In the genomic region with DNA sequence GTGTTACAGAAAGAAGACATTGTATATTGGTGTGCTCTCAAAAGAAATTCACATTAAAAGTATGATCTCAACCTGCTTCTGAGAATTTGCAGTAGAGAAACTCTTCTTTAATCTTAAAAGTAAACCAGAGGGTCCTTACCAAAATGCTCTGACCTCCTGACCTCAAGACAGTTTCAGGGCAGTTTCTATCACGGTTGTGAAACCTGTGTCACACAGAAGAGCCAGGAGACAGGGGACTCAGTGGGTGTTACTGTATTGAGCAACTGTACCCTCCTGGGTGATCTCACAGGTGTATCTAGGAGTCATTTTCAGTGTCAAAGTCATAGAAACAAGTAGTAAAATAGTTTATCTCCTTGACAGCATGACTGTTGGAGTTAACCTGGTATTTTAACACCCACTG, we compare ENCODE assay signal across 15 cellular contexts.
DNase-seq lines count a peak whose midpoint lies in the region; ATAC-seq lines count a peak whose summit lies in the region.
"Had no signal": no experiment of that assay in that cellular context is flagged by ENCODE, and none has a peak within 500 bp of the region (broad histone marks: within the 10 kb centered on the region; RNA-seq: fewer than 3 reads in every experiment).

No MANE protein-coding gene starts in this region.

- peak; percentile 93 to 95 for ATAC-seq in activated T-cell treated with anti-CD3 and anti-CD28 coated beads, Interleukin-2, amount 50 U/mL, for 72 hours (replicated peaks in 1 of 2)
- peak; percentile 97 for ATAC-seq in GM21515 (IDR thresholded peaks at IDR 0.05; ENCODE audit: unreplicated experiment)
- ATAC-seq in HG03060 (IDR thresholded peaks at IDR 0.05; ENCODE audit: low read depth, unreplicated experiment) = peak; percentile 66
- ATAC-seq: body of pancreas had no signal

- no peaks in the 10 kb centered on the region for H3K79me1 ChIP-seq in mesendoderm (ENCODE audit: low read length)

- H3K36me3 ChIP-seq in mesendoderm (ENCODE audit: control insufficient read depth, insufficient read depth, low read length) = no peaks in the 10 kb centered on the region
- H3K36me3 ChIP-seq: sigmoid colon had no signal

- H4K8ac ChIP-seq in mesendoderm (ENCODE audit: low read depth, low read length) = no peak overlapping the region

- H3K27ac Mint-ChIP-seq in activated T-cell treated with anti-CD3 and anti-CD28 coated beads, Interleukin-2, amount 50 U/mL, for 72 hours = no peak overlapping the region
- H3K27ac Mint-ChIP-seq in activated T-cell treated with anti-CD3 and anti-CD28 coated beads, Interleukin-2, amount 50 U/mL, for 24 hours = no peak overlapping the region

- H3K56ac ChIP-seq in mesendoderm (ENCODE audit: low read length) = no peak overlapping the region

- no peak overlapping the region for H3K27ac ChIP-seq in mesendoderm (ENCODE audit: low read depth, low read length)
- H3K27ac ChIP-seq: body of pancreas, RWPE1, sigmoid colon had no signal

- H3K4me3 ChIP-seq in mesendoderm (ENCODE audit: low read length) = no peak overlapping the region
- H3K4me3 ChIP-seq: body of pancreas, sigmoid colon had no signal

- no peak overlapping the region for H3K23ac ChIP-seq in mesendoderm (ENCODE audit: low read length)

- H2BK15ac ChIP-seq in mesendoderm (replicated peaks; ENCODE audit: low read depth) = peak overlapping the region; percentile 12

- DNase-seq in activated T-cell treated with anti-CD3 and anti-CD28 coated beads, Interleukin-2, amount 50 U/mL, for 72 hours = peak; percentile 15 to 19
- DNase-seq in activated T-cell treated with anti-CD3 and anti-CD28 coated beads, Interleukin-2, amount 50 U/mL, for 24 hours = no peak
- DNase-seq in mesendoderm (no peak), NCI-H146 (lab: John Stamatoyannopoulos, UW) (no peak), DMS53 treated with DMSO at 0.1 percent for 48 hours (lab: John Stamatoyannopoulos, UW; ENCODE audit: unreplicated experiment) (no peak)
- DNase-seq in activated naive CD4-positive, alpha-beta T cell (lab: John Stamatoyannopoulos, UW) = no peak
- DNase-seq: ACHN; activated CD8-positive, alpha-beta memory T cell treated with anti-CD3 and anti-CD28 coated beads, Interleukin-2, amount 50 U/mL, for 4 hours; body of pancreas; DMS79; IMR-90; sigmoid colon had no signal

- H3K4me3 Mint-ChIP-seq in activated T-cell treated with anti-CD3 and anti-CD28 coated beads, Interleukin-2, amount 50 U/mL, for 72 hours = no peak overlapping the region
- no peak overlapping the region for H3K4me3 Mint-ChIP-seq in activated T-cell treated with anti-CD3 and anti-CD28 coated beads, Interleukin-2, amount 50 U/mL, for 24 hours

- no peaks in the 10 kb centered on the region for H3K79me2 ChIP-seq in mesendoderm (ENCODE audit: control insufficient read depth, insufficient read depth, low read length)

- H2BK120ac ChIP-seq in mesendoderm (ENCODE audit: low read depth, low read length) = peak overlapping the region; percentile 73

- peaks cover 4% of the 10 kb centered on the region for H3K27me3 Mint-ChIP-seq in activated T-cell treated with anti-CD3 and anti-CD28 coated beads, Interleukin-2, amount 50 U/mL, for 72 hours (ENCODE audit: low read depth)
- peaks cover 10% of the 10 kb centered on the region for H3K27me3 Mint-ChIP-seq in activated T-cell treated with anti-CD3 and anti-CD28 coated beads, Interleukin-2, amount 50 U/mL, for 24 hours

- peak overlapping the region; percentile 55 for H3K4ac ChIP-seq in mesendoderm (ENCODE audit: low read depth, low read length)

- H2BK5ac ChIP-seq in mesendoderm (ENCODE audit: low read length) = peak overlapping the region; percentile 9

- H3K27me3 ChIP-seq in mesendoderm (ENCODE audit: insufficient read depth, low read length, poor library complexity) = no peaks in the 10 kb centered on the region
- H3K27me3 ChIP-seq: body of pancreas, sigmoid colon had no signal

- no CpG with 5 or more reads among the region's 1 CpG for WGBS in mesendoderm (ENCODE audit: extremely low coverage, insufficient coverage, low lambda C conversion rate)

- H2AK5ac ChIP-seq in mesendoderm (ENCODE audit: low read length) = no peak overlapping the region

- no peak overlapping the region for H4K5ac ChIP-seq in mesendoderm (ENCODE audit: low read length)

- peak overlapping the region; percentile 9 for H3K18ac ChIP-seq in mesendoderm (ENCODE audit: low read length)

- peaks cover 0 to 2% of the 10 kb centered on the region in 2 donors for H3K36me3 Mint-ChIP-seq in activated T-cell treated with anti-CD3 and anti-CD28 coated beads, Interleukin-2, amount 50 U/mL, for 72 hours (ENCODE audit: insufficient read depth in 2 of 2)
- no peaks in the 10 kb centered on the region for H3K36me3 Mint-ChIP-seq in activated T-cell treated with anti-CD3 and anti-CD28 coated beads, Interleukin-2, amount 50 U/mL, for 24 hours (ENCODE audit: low read depth)

- H3K4me1 Mint-ChIP-seq in activated T-cell treated with anti-CD3 and anti-CD28 coated beads, Interleukin-2, amount 50 U/mL, for 72 hours (ENCODE audit: low read depth) = no peaks in the 10 kb centered on the region
- H3K4me1 Mint-ChIP-seq in activated T-cell treated with anti-CD3 and anti-CD28 coated beads, Interleukin-2, amount 50 U/mL, for 24 hours (ENCODE audit: low read depth) = no peaks in the 10 kb centered on the region

- no peak overlapping the region for H3K9ac ChIP-seq in mesendoderm (ENCODE audit: low read length)

- H3K4me1 ChIP-seq in mesendoderm (ENCODE audit: control insufficient read depth, low read depth, low read length) = peaks cover 28% of the 10 kb centered on the region
- H3K4me1 ChIP-seq: body of pancreas, sigmoid colon had no signal

- H3K9me3 Mint-ChIP-seq in activated T-cell treated with anti-CD3 and anti-CD28 coated beads, Interleukin-2, amount 50 U/mL, for 72 hours = peaks cover 0 to 2% of the 10 kb centered on the region in 2 donors
- H3K9me3 Mint-ChIP-seq in activated T-cell treated with anti-CD3 and anti-CD28 coated beads, Interleukin-2, amount 50 U/mL, for 24 hours = no peaks in the 10 kb centered on the region

- no peak overlapping the region for H3K4me2 ChIP-seq in mesendoderm (ENCODE audit: low read length)

Comparison
In these comparisons a context has a peak if more than half of its experiments do, and no peak if none do; other contexts are left out.
1. DNase-seq: peak in activated T-cell treated with anti-CD3 and anti-CD28 coated beads, Interleukin-2, amount 50 U/mL, for 72 hours (2 of 2); none in activated T-cell treated with anti-CD3 and anti-CD28 coated beads, Interleukin-2, amount 50 U/mL, for 24 hours (single experiment), mesendoderm (single experiment), NCI-H146 (single experiment), DMS53 treated with DMSO at 0.1 percent for 48 hours (single experiment) and activated naive CD4-positive, alpha-beta T cell (0 of 4).
2. Peak in every context shown above with its lines, with median percentiles within 50 percentile points of each other: ATAC-seq.